ENCODE assay signal across 25 cellular contexts in the genomic region with DNA sequence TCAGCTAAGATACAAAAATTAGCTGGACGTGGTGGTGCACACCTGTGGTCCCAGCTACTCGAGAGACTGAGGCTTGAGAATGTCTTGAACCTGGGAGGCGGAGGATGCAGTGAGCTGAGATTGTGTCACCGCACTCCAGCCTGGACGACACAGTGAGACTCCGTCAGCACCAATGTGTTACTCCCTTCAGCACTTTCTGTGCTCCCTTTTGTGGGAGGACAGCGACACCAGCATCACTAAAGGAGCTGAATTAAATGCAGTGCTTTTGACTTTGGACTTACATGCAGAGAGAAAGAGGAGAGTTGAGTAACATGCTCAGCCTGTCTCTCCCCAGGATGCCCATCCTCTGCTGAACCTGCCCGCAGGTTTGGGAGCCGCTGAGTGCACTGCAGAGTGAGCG.
DNase-seq lines count a peak whose midpoint lies in the region; ATAC-seq, FAIRE-seq and TF ChIP-seq lines count a peak whose summit lies in the region.
"Had no signal": no experiment of that assay in that cellular context is flagged by ENCODE, and none has a peak within 500 bp of the region (broad histone marks: within the 10 kb centered on the region; RNA-seq: fewer than 3 reads in every experiment).

No MANE protein-coding gene starts in this region.

- no peaks in the 10 kb centered on the region for H3K27me3 Mint-ChIP-seq in activated naive CD4-positive, alpha-beta T cell treated with anti-CD3 and anti-CD28 coated beads, Interleukin-2, amount 10 ng/mL, durations not matched to agents 7 days and 5 days
- no peaks in the 10 kb centered on the region for H3K27me3 Mint-ChIP-seq in activated naive CD4-positive, alpha-beta T cell treated with anti-CD3 and anti-CD28 coated beads for 36 hours (ENCODE audit: low read depth)
- H3K27me3 Mint-ChIP-seq in WTC11 (ENCODE audit: low read depth): no peaks in the 10 kb centered on the region
- H3K27me3 Mint-ChIP-seq: CD4-positive, alpha-beta T cell had no signal

- intact Hi-C loops in activated naive CD4-positive, alpha-beta T cell treated with anti-CD3 and anti-CD28 coated beads for 36 hours (cut with micrococcal nuclease): no loop called here
- intact Hi-C loops in sigmoid colon (cut with DNase I): no loop called here

- POLR2A ChIA-PET in WTC11 (lab: Charles Lee): no interaction called here

- H3K27me3 ChIP-seq in sigmoid colon: no peaks in the 10 kb centered on the region
- H3K27me3 ChIP-seq: BE2C; BLaER1 treated with 17β-estradiol and CSF1 and Interleukin-3, amounts not matched to agents 10 nM and 100 nM had no signal

- no peaks in the 10 kb centered on the region for H3K4me1 Mint-ChIP-seq in activated naive CD4-positive, alpha-beta T cell treated with anti-CD3 and anti-CD28 coated beads, Interleukin-2, amount 10 ng/mL, durations not matched to agents 7 days and 5 days
- H3K4me1 Mint-ChIP-seq in activated naive CD4-positive, alpha-beta T cell treated with anti-CD3 and anti-CD28 coated beads for 36 hours (ENCODE audit: low read depth): no peaks in the 10 kb centered on the region
- no peaks in the 10 kb centered on the region for H3K4me1 Mint-ChIP-seq in WTC11

- H3K36me3 ChIP-seq in sigmoid colon: peaks cover 0 to 10% (median 2%) of the 10 kb centered on the region in 4 donors
- H3K36me3 ChIP-seq: BE2C, HAP-1 had no signal

- peaks cover 0 to 29% (median 19%) of the 10 kb centered on the region in 4 donors for H3K4me1 ChIP-seq in sigmoid colon
- H3K4me1 ChIP-seq: BE2C, HAP-1 had no signal

- no peaks in the 10 kb centered on the region for H3K9me3 Mint-ChIP-seq in activated naive CD4-positive, alpha-beta T cell treated with anti-CD3 and anti-CD28 coated beads, Interleukin-2, amount 10 ng/mL, durations not matched to agents 7 days and 5 days
- no peaks in the 10 kb centered on the region for H3K9me3 Mint-ChIP-seq in activated naive CD4-positive, alpha-beta T cell treated with anti-CD3 and anti-CD28 coated beads for 36 hours
- H3K9me3 Mint-ChIP-seq in WTC11: no peaks in the 10 kb centered on the region
- H3K9me3 Mint-ChIP-seq: CD4-positive, alpha-beta T cell; CD8-positive, alpha-beta memory T cell; HFFc6 had no signal

- H3K36me3 Mint-ChIP-seq in activated naive CD4-positive, alpha-beta T cell treated with anti-CD3 and anti-CD28 coated beads, Interleukin-2, amount 10 ng/mL, durations not matched to agents 7 days and 5 days: no peaks in the 10 kb centered on the region
- peaks cover 3% of the 10 kb centered on the region for H3K36me3 Mint-ChIP-seq in activated naive CD4-positive, alpha-beta T cell treated with anti-CD3 and anti-CD28 coated beads for 36 hours (ENCODE audit: low read depth)
- H3K36me3 Mint-ChIP-seq in WTC11: peaks cover 2% of the 10 kb centered on the region; the same call in 1 of the 2 replicates

- TF ChIP-seq POLR2A in sigmoid colon (IDR thresholded peaks at IDR 0.05): no peak

- H3K27ac Mint-ChIP-seq in activated naive CD4-positive, alpha-beta T cell treated with anti-CD3 and anti-CD28 coated beads, Interleukin-2, amount 10 ng/mL, durations not matched to agents 7 days and 5 days: peak overlapping the region; percentile 16
- H3K27ac Mint-ChIP-seq in activated naive CD4-positive, alpha-beta T cell treated with anti-CD3 and anti-CD28 coated beads for 36 hours: no peak overlapping the region
- H3K27ac Mint-ChIP-seq in WTC11: no peak overlapping the region
- H3K27ac Mint-ChIP-seq: CD4-positive, alpha-beta T cell; HFFc6 had no signal

- DNase-seq in activated naive CD4-positive, alpha-beta T cell treated with anti-CD3 and anti-CD28 coated beads, Interleukin-2, amount 10 ng/mL, durations not matched to agents 7 days and 5 days: no peak
- DNase-seq in activated naive CD4-positive, alpha-beta T cell treated with anti-CD3 and anti-CD28 coated beads for 36 hours: no peak
- DNase-seq in WTC11 (ENCODE audit: low spot score) (no peak), iPS-NIHi7 (ENCODE audit: extremely low spot score) (peak; percentile 6), sigmoid colon (peak; percentile 58), D721Med (ENCODE audit: insufficient read length, low spot score) (no peak)
- DNase-seq: 8988T; ACHN; AML-193; BE2C; CD4-positive, alpha-beta T cell; CD8-positive, alpha-beta memory T cell; DMS53; DMS79 treated with DMSO at 0.1 percent for 48 hours; GF-D8; GOT3; HFFc6 had no signal

- ATAC-seq in WTC11: no peak
- no peak for ATAC-seq in GM19395 (IDR thresholded peaks at IDR 0.05; ENCODE audit: unreplicated experiment)
- ATAC-seq: A549 had no signal

- H3K4me3 Mint-ChIP-seq in activated naive CD4-positive, alpha-beta T cell treated with anti-CD3 and anti-CD28 coated beads, Interleukin-2, amount 10 ng/mL, durations not matched to agents 7 days and 5 days: no peak overlapping the region
- no peak overlapping the region for H3K4me3 Mint-ChIP-seq in activated naive CD4-positive, alpha-beta T cell treated with anti-CD3 and anti-CD28 coated beads for 36 hours
- no peak overlapping the region for H3K4me3 Mint-ChIP-seq in WTC11
- H3K4me3 Mint-ChIP-seq: CD14-positive monocyte; CD4-positive, alpha-beta T cell; CD8-positive, alpha-beta memory T cell; HFFc6 had no signal

- H3K27ac ChIP-seq in sigmoid colon: no peak overlapping the region
- H3K27ac ChIP-seq: A549; BLaER1 treated with 17β-estradiol and CSF1 and Interleukin-3, amounts not matched to agents 10 nM and 100 nM had no signal

- no peak overlapping the region for H3K4me3 ChIP-seq in sigmoid colon
- H3K4me3 ChIP-seq: A549; BLaER1 treated with 17β-estradiol and CSF1 and Interleukin-3, amounts not matched to agents 10 nM and 100 nM; HAP-1 had no signal

- H3K9me3 ChIP-seq in sigmoid colon: no peaks in the 10 kb centered on the region
- H3K9me3 ChIP-seq: A549; BE2C; BLaER1 treated with 17β-estradiol and CSF1 and Interleukin-3, amounts not matched to agents 10 nM and 100 nM; HAP-1 had no signal

- TF ChIP-seq EP300 in sigmoid colon (IDR thresholded peaks at IDR 0.05): no peak

- FAIRE-seq in D721Med (lab: Jason Lieb, UNC): no peak
- FAIRE-seq: A549, GM12891, GM18507, H54 had no signal

- WGBS in sigmoid colon, 2 donors: 96% methylated on average over 10 of the region's 10 CpGs

- TF ChIP-seq CTCF in WTC11 (IDR thresholded peaks at IDR 0.05) (no peak), sigmoid colon (IDR thresholded peaks at IDR 0.05) (no peak), D721Med (IDR thresholded peaks at IDR 0.05; ENCODE audit: insufficient read depth, missing control alignments) (no peak)

- CTCF ChIA-PET in activated naive CD4-positive, alpha-beta T cell treated with anti-CD3 and anti-CD28 coated beads, Interleukin-2, amount 10 ng/mL, durations not matched to agents 7 days and 5 days (lab: Charles Lee): interaction anchor here (1.2 kb wide), 1 partner anchor 9 kb away, joined by 3 read pairs; no protein-coding TSS in a partner anchor
- CTCF ChIA-PET in activated naive CD4-positive, alpha-beta T cell treated with anti-CD3 and anti-CD28 coated beads for 36 hours (lab: Charles Lee): no interaction called here
- CTCF ChIA-PET in WTC11 (lab: Charles Lee): interaction anchor here (0.7 to 1.9 kb wide), 4 partner anchors 19 to 297 kb away, joined by 3 to 7 read pairs (median 5); no protein-coding TSS in a partner anchor

TF ChIP-seq in WTC11, 78 proteins besides CTCF, POLR2A, EP300 and RAD21:
- TF ChIP-seq ZNF263 (CRISPR knock-in tag; IDR thresholded peaks at IDR 0.05; ENCODE audit: low read depth) (no peak), ZNF121 (CRISPR knock-in tag; IDR thresholded peaks at IDR 0.05) (0 out of 2 replicates have a peak, but pooled peaks have one; percentile 44)

Comparison
In these comparisons a context has a peak if more than half of its experiments do, and no peak if none do; other contexts are left out.
1. DNase-seq: peak in iPS-NIHi7 (single experiment) and sigmoid colon (single experiment); none in activated naive CD4-positive, alpha-beta T cell treated with anti-CD3 and anti-CD28 coated beads, Interleukin-2, amount 10 ng/mL, durations not matched to agents 7 days and 5 days (single experiment), activated naive CD4-positive, alpha-beta T cell treated with anti-CD3 and anti-CD28 coated beads for 36 hours (single experiment), WTC11 (single experiment) and D721Med (single experiment).